In the genomic region with DNA sequence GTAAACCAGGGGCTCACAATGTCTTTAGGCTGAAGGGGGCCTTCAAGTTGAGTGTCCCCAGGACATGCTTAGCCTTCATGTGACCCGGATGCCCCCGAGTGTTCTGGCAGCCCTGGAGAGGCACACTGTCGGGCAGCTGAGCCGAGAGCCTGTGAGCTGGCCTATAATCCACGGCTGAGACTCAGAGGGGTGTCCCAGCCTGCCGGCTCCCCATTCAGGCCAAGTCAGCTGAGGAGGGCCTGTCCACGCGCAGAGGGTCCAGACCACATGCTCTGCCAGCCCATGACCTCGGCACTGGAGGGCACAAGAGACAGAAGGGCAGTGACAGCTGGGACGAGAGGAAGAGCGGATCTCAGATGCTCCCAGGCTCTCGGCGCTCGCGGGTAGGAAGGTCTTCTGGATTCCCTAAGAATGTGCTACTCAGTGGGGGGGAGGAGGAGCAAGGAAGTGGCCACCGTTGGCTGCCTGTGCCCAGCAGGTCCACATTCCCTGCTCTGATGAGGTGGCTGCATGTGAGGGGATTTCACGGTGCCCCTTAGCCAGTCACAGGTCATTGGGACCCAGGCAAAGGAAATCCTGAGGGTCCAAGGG, we compare ENCODE assay signal across 19 cellular contexts.
"Had no signal": no experiment of that assay in that cellular context is flagged by ENCODE, and none has a peak within 500 bp of the region (broad histone marks: within the 10 kb centered on the region; RNA-seq: fewer than 3 reads in every experiment).

No MANE protein-coding gene starts in this region.

- ATAC-seq: naive thymus-derived CD8-positive, alpha-beta T cell; sciatic nerve; stimulated activated naive B cell treated with anti-CD40 and anti-IgM and Interleukin-4, amounts not matched to agents 10 μg/mL and 1 μg/mL and 100 μg/mL, for 72 hours had no signal

- H3K27me3 Mint-ChIP-seq: memory B cell; naive thymus-derived CD8-positive, alpha-beta T cell; stimulated activated naive B cell treated with anti-CD40 and anti-IgM and Interleukin-4, amounts not matched to agents 10 μg/mL and 1 μg/mL and 100 μg/mL, for 72 hours had no signal

- H3K27me3 ChIP-seq: ascending aorta, breast epithelium, heart right ventricle, spleen had no signal

- H3K9me3 ChIP-seq: ascending aorta, heart right ventricle, mucosa of descending colon, spleen had no signal

- H2AFZ ChIP-seq: parathyroid adenoma had no signal

- H3K4me3 Mint-ChIP-seq: immature natural killer cell; memory B cell; stimulated activated naive B cell treated with anti-CD40 and anti-IgM and Interleukin-4, amounts not matched to agents 10 μg/mL and 1 μg/mL and 100 μg/mL, for 72 hours had no signal

- H3K27ac ChIP-seq: ascending aorta, breast epithelium, parathyroid adenoma, spleen had no signal

- H3K27ac Mint-ChIP-seq: immature natural killer cell, memory B cell had no signal

- H3K36me3 ChIP-seq: ascending aorta, breast epithelium, heart right ventricle, spleen had no signal

- H3K79me2 ChIP-seq: parathyroid adenoma had no signal

- DNase-seq: activated CD4-positive, alpha-beta T cell treated with anti-CD3 and anti-CD28 coated beads, Interleukin-2, amount 50 U/mL, for 1 hour; activated CD4-positive, CD25-positive, alpha-beta regulatory T cell treated with anti-CD3 and anti-CD28 coated beads, Interleukin-2, amount 50 U/mL, for 72 hours; activated CD8-positive, alpha-beta memory T cell treated with anti-CD3 and anti-CD28 coated beads for 24 hours; activated CD8-positive, alpha-beta memory T cell treated with anti-CD3 and anti-CD28 coated beads, Interleukin-2, amount 50 U/mL, for 48 hours; activated effector memory CD4-positive, alpha-beta T cell treated with anti-CD3 and anti-CD28 coated beads, Interleukin-2, amount 50 U/mL, for 16 hours; activated naive CD4-positive, alpha-beta T cell treated with anti-CD3 and anti-CD28 coated beads, Interleukin-2, amount 50 U/mL, for 16 hours; activated T-cell treated with anti-CD3 and anti-CD28 coated beads, Interleukin-2, amount 50 U/mL, for 48 hours; cortex of kidney; immature natural killer cell; naive thymus-derived CD8-positive, alpha-beta T cell; spleen; stimulated activated naive B cell treated with anti-CD40 and anti-IgM and Interleukin-4, amounts not matched to agents 10 μg/mL and 1 μg/mL and 100 μg/mL, for 72 hours had no signal

- H3K4me3 ChIP-seq: breast epithelium, heart right ventricle, mucosa of descending colon, spleen had no signal

- H3K9me3 Mint-ChIP-seq: immature natural killer cell; memory B cell; naive thymus-derived CD8-positive, alpha-beta T cell; stimulated activated naive B cell treated with anti-CD40 and anti-IgM and Interleukin-4, amounts not matched to agents 10 μg/mL and 1 μg/mL and 100 μg/mL, for 72 hours had no signal

- H3K4me1 ChIP-seq: ascending aorta, breast epithelium, parathyroid adenoma had no signal

- H3K9ac ChIP-seq: parathyroid adenoma had no signal
